15 cellular contexts compared by ENCODE assay signal in the genomic region with DNA sequence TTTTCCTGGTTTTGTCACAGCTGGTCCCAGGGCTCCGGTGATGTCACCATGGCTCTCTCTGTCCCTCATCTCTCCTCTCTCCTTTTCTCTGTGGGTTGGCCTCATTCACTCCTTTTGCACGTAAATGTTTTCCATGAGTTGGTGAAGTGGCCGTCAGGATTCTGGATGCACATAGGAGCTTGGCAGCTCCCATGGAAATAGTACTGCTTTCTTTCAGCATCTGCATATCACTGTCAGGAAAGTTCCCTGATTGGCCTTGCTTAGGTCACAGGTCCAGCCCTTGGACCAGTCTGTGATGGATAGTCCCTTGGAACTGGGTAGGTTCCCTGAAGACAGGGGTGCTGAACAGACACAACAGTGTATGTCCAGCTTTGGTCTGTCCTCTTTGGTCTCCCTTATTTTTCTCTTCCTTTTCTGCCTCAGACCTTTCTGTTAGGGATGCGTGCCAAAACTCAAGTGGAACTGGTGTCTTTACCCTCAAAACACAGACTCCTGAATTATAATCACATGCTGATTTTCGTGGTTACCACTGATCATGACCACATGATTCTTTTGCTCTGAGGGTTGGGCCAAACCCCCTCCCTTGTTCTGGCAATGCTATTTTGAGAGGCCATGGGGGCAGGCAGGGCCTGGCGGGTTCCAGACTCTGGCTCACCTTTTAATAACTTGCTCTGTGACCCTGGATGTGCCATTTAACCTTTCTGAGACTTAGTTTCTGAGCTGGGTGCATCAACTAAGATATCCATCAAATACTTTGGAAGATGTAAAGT.
DNase-seq lines count a peak whose midpoint lies in the region; FAIRE-seq and TF ChIP-seq lines count a peak whose summit lies in the region.
"Had no signal": no experiment of that assay in that cellular context is flagged by ENCODE, and none has a peak within 500 bp of the region (broad histone marks: within the 10 kb centered on the region; RNA-seq: fewer than 3 reads in every experiment).

No MANE protein-coding gene starts in this region.

- peak overlapping the region in 6 of 8 donors; percentile 12 to 81 (median 52) for H3K27ac Mint-ChIP-seq in CD8-positive, alpha-beta memory T cell
- H3K27ac Mint-ChIP-seq in activated naive CD8-positive, alpha-beta T cell: no peak overlapping the region

- peaks cover 0 to 12% (median 7%) of the 10 kb centered on the region in 3 donors for H3K36me3 Mint-ChIP-seq in CD8-positive, alpha-beta memory T cell
- H3K36me3 Mint-ChIP-seq in activated naive CD8-positive, alpha-beta T cell: peaks cover 23% of the 10 kb centered on the region

- no peaks in the 10 kb centered on the region for H3K36me3 ChIP-seq in CD8-positive, alpha-beta memory T cell (ENCODE audit: insufficient read depth, low read length)
- no peaks in the 10 kb centered on the region for H3K36me3 ChIP-seq in liver (ENCODE audit: control insufficient read depth in 4 of 4, insufficient read depth in 3 of 4, low read depth in 1 of 4, low read length in 3 of 4)
- H3K36me3 ChIP-seq: breast epithelium, neutrophil had no signal

- POLR2A ChIA-PET in CD8-positive, alpha-beta memory T cell (lab: Charles Lee): interaction anchor here (0.6 kb wide), 2 partner anchors 51 to 106 kb away, joined by 3 to 5 read pairs; no protein-coding TSS in a partner anchor

- H3K4me3 Mint-ChIP-seq in CD8-positive, alpha-beta memory T cell: peak overlapping the region in 3 of 7 donors; percentile 2 to 40 (median 36)
- H3K4me3 Mint-ChIP-seq in activated naive CD8-positive, alpha-beta T cell: peak overlapping the region; percentile 28
- H3K4me3 Mint-ChIP-seq: stimulated activated naive CD8-positive, alpha-beta T cell treated with anti-CD3 and anti-CD28 coated beads, Interleukin-15, Interleukin-2, amounts not matched to agents 100 ng/mL and 50 ng/mL, for 24 hours had no signal

- DNase-seq in CD8-positive, alpha-beta memory T cell: no peak
- DNase-seq in GM19239 (ENCODE audit: insufficient read length, low spot score) (no peak), dermis blood vessel endothelial cell (no peak), GM19240 (ENCODE audit: insufficient read length, low spot score) (no peak), NCI-H1048 (lab: John Stamatoyannopoulos, UW) (no peak), mucosa of gallbladder (ENCODE audit: low spot score) (no peak)
- DNase-seq: IMR-90, NCI-H446 treated with DMSO at 0.1 percent for 48 hours had no signal

- H3K4me3 ChIP-seq in CD8-positive, alpha-beta memory T cell (ENCODE audit: low read length): no peak overlapping the region
- H3K4me3 ChIP-seq in liver (ENCODE audit: low read depth in 1 of 3, low read length in 3 of 3): no peak overlapping the region
- H3K4me3 ChIP-seq: breast epithelium, SK-N-MC had no signal

- no peak for TF ChIP-seq RAD21 in liver (IDR thresholded peaks at IDR 0.05)

- CTCF ChIA-PET in CD8-positive, alpha-beta memory T cell (lab: Charles Lee): interaction anchor here (1.4 kb wide), 1 partner anchor 112 kb away, joined by 3 read pairs; no protein-coding TSS in a partner anchor

- H3K27ac ChIP-seq in CD8-positive, alpha-beta memory T cell (ENCODE audit: low read depth, low read length): no peak overlapping the region
- H3K27ac ChIP-seq in liver (ENCODE audit: low read depth in 1 of 2, low read length in 2 of 2): no peak overlapping the region
- H3K27ac ChIP-seq: neutrophil, SK-N-MC had no signal

- no peak overlapping the region for H3K9ac ChIP-seq in liver (ENCODE audit: low read depth in 1 of 2, low read length in 2 of 2)

- peaks cover 65 to 83% (median 74%) of the 10 kb centered on the region in 3 donors for H3K4me1 Mint-ChIP-seq in CD8-positive, alpha-beta memory T cell
- H3K4me1 Mint-ChIP-seq in activated naive CD8-positive, alpha-beta T cell (ENCODE audit: low read depth): peaks cover 75% of the 10 kb centered on the region

- no peaks in the 10 kb centered on the region for H3K9me3 Mint-ChIP-seq in CD8-positive, alpha-beta memory T cell
- no peaks in the 10 kb centered on the region for H3K9me3 Mint-ChIP-seq in activated naive CD8-positive, alpha-beta T cell (ENCODE audit: low read depth)
- H3K9me3 Mint-ChIP-seq: stimulated activated naive CD8-positive, alpha-beta T cell treated with anti-CD3 and anti-CD28 coated beads, Interleukin-15, Interleukin-2, amounts not matched to agents 100 ng/mL and 50 ng/mL, for 24 hours had no signal

- H3K27me3 ChIP-seq in CD8-positive, alpha-beta memory T cell (ENCODE audit: insufficient read depth, low read length, poor library complexity, severe bottlenecking): no peaks in the 10 kb centered on the region
- H3K27me3 ChIP-seq in liver (ENCODE audit: control insufficient read depth in 4 of 4, insufficient read depth in 4 of 4, low read length in 3 of 4): no peaks in the 10 kb centered on the region
- H3K27me3 ChIP-seq: breast epithelium, neutrophil had no signal

- WGBS in liver: 84% methylated on average over 6 of the region's 6 CpGs

- no peaks in the 10 kb centered on the region for H3K9me3 ChIP-seq in CD8-positive, alpha-beta memory T cell (ENCODE audit: low read length)
- H3K9me3 ChIP-seq in liver (ENCODE audit: control insufficient read depth in 4 of 4, low read length in 3 of 4): no peaks in the 10 kb centered on the region
- H3K9me3 ChIP-seq: breast epithelium, neutrophil had no signal

- no peak for TF ChIP-seq CTCF in liver (IDR thresholded peaks at IDR 0.05; ENCODE audit: low read depth, low read length, missing input control)

- H3K4me1 ChIP-seq in CD8-positive, alpha-beta memory T cell (ENCODE audit: insufficient read depth, low read length): peaks cover 31% of the 10 kb centered on the region
- peaks cover 0 to 3% (median 0%) of the 10 kb centered on the region in 4 donors for H3K4me1 ChIP-seq in liver (ENCODE audit: control insufficient read depth in 4 of 4, insufficient read depth in 4 of 4, low read length in 3 of 4)
- H3K4me1 ChIP-seq: breast epithelium had no signal

- no peaks in the 10 kb centered on the region for H3K27me3 Mint-ChIP-seq in CD8-positive, alpha-beta memory T cell
- H3K27me3 Mint-ChIP-seq in activated naive CD8-positive, alpha-beta T cell: no peaks in the 10 kb centered on the region
- H3K27me3 Mint-ChIP-seq: stimulated activated naive CD8-positive, alpha-beta T cell treated with anti-CD3 and anti-CD28 coated beads, Interleukin-15, Interleukin-2, amounts not matched to agents 100 ng/mL and 50 ng/mL, for 24 hours had no signal

- peak; percentile 78 for FAIRE-seq in GM19239 (lab: Jason Lieb, UNC)
- FAIRE-seq: islet of Langerhans had no signal

TF ChIP-seq in liver, 16 proteins besides CTCF, POLR2A, EP300 and RAD21:
- TF ChIP-seq NR2F2 (IDR thresholded peaks at IDR 0.05) (peak; percentile 66), JUND (IDR thresholded peaks at IDR 0.05) (no peak), HNF4G (IDR thresholded peaks at IDR 0.05) (no peak)
TF ChIP-seq in liver: peak in this region for 1.
